ENCODE assay signal across 16 cellular contexts in the genomic region with DNA sequence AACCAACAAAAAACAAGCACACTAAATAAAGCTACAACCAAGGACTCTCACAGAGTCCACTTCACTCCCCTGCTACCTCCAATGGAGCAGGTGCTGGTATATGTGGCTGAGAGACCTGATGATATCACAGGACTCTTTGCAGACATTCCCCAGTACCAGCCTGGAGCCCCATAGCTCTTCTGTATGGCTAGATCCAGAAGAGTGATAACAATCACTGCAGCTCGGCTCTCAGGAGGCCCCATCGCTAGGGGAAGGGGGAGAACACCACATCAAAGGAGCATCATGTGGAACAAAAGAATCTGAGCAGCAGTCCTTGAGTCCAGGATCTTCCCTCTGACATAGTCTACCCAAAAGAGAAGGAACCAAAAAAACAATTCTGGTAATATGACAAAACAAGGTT.
"Had no signal": no experiment of that assay in that cellular context is flagged by ENCODE, and none has a peak within 500 bp of the region (broad histone marks: within the 10 kb centered on the region; RNA-seq: fewer than 3 reads in every experiment).

No MANE protein-coding gene starts in this region.

- H3K27ac ChIP-seq: epithelial cell of prostate, esophagus squamous epithelium, gastroesophageal sphincter, hepatocyte, neutrophil, skin epidermis had no signal

- H3K4me1 ChIP-seq: esophagus squamous epithelium had no signal

- H2AFZ ChIP-seq: hepatocyte had no signal

- H3K4me2 ChIP-seq: hepatocyte had no signal

- H3K4me3 ChIP-seq: esophagus squamous epithelium, gastroesophageal sphincter, hepatocyte, skin epidermis had no signal

- H3K79me2 ChIP-seq: hepatocyte had no signal

- H3K9me3 ChIP-seq: esophagus squamous epithelium, neutrophil had no signal

- H3K36me3 ChIP-seq: esophagus squamous epithelium, gastroesophageal sphincter, neutrophil had no signal

- ATAC-seq: effector memory CD8-positive, alpha-beta T cell; gastroesophageal sphincter; sciatic nerve had no signal

- DNase-seq: effector memory CD8-positive, alpha-beta T cell; esophagus squamous epithelium; foreskin fibroblast; head of caudate nucleus; kidney glomerular epithelial cell; mesendoderm; naive B cell; posterior cingulate gyrus; stimulated activated CD4-positive, alpha-beta T cell treated with anti-CD3 and anti-CD28 coated beads, Interleukin-2, amount 100 ng/mL, for 24 hours; stimulated activated naive CD4-positive, alpha-beta T cell treated with Interleukin-2 at 50 U/mL for 16 hours had no signal

- H3K27me3 ChIP-seq: esophagus squamous epithelium, gastroesophageal sphincter, hepatocyte, neutrophil had no signal
